19 cellular contexts compared by ENCODE assay signal in genomic region chr20:47338131-47338628, GRCh38. TPM values are rescaled to one million over a fixed set of nuclear protein-coding genes. Genes with fewer than 3 reads are reported as not detected.
A peak's percentile ranks its signal among the peaks of the same experiment; 100 is the strongest.
DNase-seq lines count a peak whose midpoint lies in the region; ATAC-seq and TF ChIP-seq lines count a peak whose summit lies in the region.
"Had no signal": no experiment of that assay in that cellular context is flagged by ENCODE, and none has a peak within 500 bp of the region (broad histone marks: within the 10 kb centered on the region; RNA-seq: fewer than 3 reads in every experiment).

No MANE protein-coding gene starts in this region.

- DNase-seq in glutamatergic neuron, result no peak
- DNase-seq in mesothelial cell of epicardium (ENCODE audit: low spot score in 2 of 2, unreplicated experiment in 2 of 2), result no peak
- no peak for DNase-seq in tibial nerve (ENCODE audit: low spot score in 2 of 2)
- DNase-seq in activated CD8-positive, alpha-beta T cell treated with anti-CD3 and anti-CD28 coated beads, Interleukin-2, amount 10 ng/mL, durations not matched to agents 7 days and 5 days, result no peak
- DNase-seq in NCI-H2107 treated with DMSO at 0.1 percent for 48 hours (lab: John Stamatoyannopoulos, UW; ENCODE audit: unreplicated experiment), result no peak
- DNase-seq in NCI-H526 (lab: John Stamatoyannopoulos, UW), result no peak
- DNase-seq: activated CD4-positive, alpha-beta memory T cell treated with anti-CD3 and anti-CD28 coated beads for 36 hours; C1 segment of cervical spinal cord; DND-41; foreskin melanocyte; immature natural killer cell; NCI-H2081 treated with DMSO at 0.1 percent for 48 hours; NCI-H526 treated with DMSO at 0.1 percent for 48 hours; stimulated activated CD4-positive, alpha-beta T cell treated with anti-CD3 and anti-CD28 coated beads, Interleukin-2, amount 100 ng/mL, for 48 hours had no signal

- 66 to 73% methylated on average over 9 to 11 of the region's 11 CpGs for WGBS in tibial nerve, 2 donors

- H3K9me3 ChIP-seq in tibial nerve, result no peaks in the 10 kb centered on the region

- H3K4me3 Mint-ChIP-seq in glutamatergic neuron (ENCODE audit: unreplicated experiment), result peak overlapping the region; percentile 46
- no peak overlapping the region for H3K4me3 Mint-ChIP-seq in mesothelial cell of epicardium
- no peak overlapping the region for H3K4me3 Mint-ChIP-seq in activated CD8-positive, alpha-beta T cell treated with anti-CD3 and anti-CD28 coated beads, Interleukin-2, amount 10 ng/mL, durations not matched to agents 7 days and 5 days
- H3K4me3 Mint-ChIP-seq: activated CD4-positive, alpha-beta memory T cell treated with anti-CD3 and anti-CD28 coated beads for 36 hours; activated T-helper 1 cell treated with anti-CD3 and anti-CD28 coated beads, Interleukin-12 subunit alpha, Interleukin-12 subunit beta, Interleukin-2, Interleukin-4 antibody, amounts not matched to agents 30 ng/mL and 10 ng/mL and 1 ng/mL, durations not matched to agents 14 hours and 24 hours and 36 hours; immature natural killer cell; memory B cell; neural progenitor cell had no signal

- H3K36me3 Mint-ChIP-seq in glutamatergic neuron (ENCODE audit: unreplicated experiment) (no peaks in the 10 kb centered on the region), mesothelial cell of epicardium (peaks cover 31% of the 10 kb centered on the region)
- peaks cover 43% of the 10 kb centered on the region for H3K36me3 Mint-ChIP-seq in activated CD8-positive, alpha-beta T cell treated with anti-CD3 and anti-CD28 coated beads, Interleukin-2, amount 10 ng/mL, durations not matched to agents 7 days and 5 days (ENCODE audit: low read depth)

- peak overlapping the region; percentile 72 for H3K27ac Mint-ChIP-seq in glutamatergic neuron (ENCODE audit: unreplicated experiment)
- peak overlapping the region; percentile 73 for H3K27ac Mint-ChIP-seq in mesothelial cell of epicardium
- H3K27ac Mint-ChIP-seq in activated CD8-positive, alpha-beta T cell treated with anti-CD3 and anti-CD28 coated beads, Interleukin-2, amount 10 ng/mL, durations not matched to agents 7 days and 5 days, result no peak overlapping the region
- H3K27ac Mint-ChIP-seq: activated CD4-positive, alpha-beta memory T cell treated with anti-CD3 and anti-CD28 coated beads for 36 hours; activated T-helper 1 cell treated with anti-CD3 and anti-CD28 coated beads, Interleukin-12 subunit alpha, Interleukin-12 subunit beta, Interleukin-2, Interleukin-4 antibody, amounts not matched to agents 30 ng/mL and 10 ng/mL and 1 ng/mL, durations not matched to agents 14 hours and 24 hours and 36 hours; memory B cell; neural progenitor cell had no signal

- H3K27me3 ChIP-seq in tibial nerve, result no peaks in the 10 kb centered on the region
- H3K27me3 ChIP-seq: neural progenitor cell had no signal

- no peak for TF ChIP-seq EP300 in tibial nerve (IDR thresholded peaks at IDR 0.05)

- H3K4me1 Mint-ChIP-seq in glutamatergic neuron (ENCODE audit: low read depth, unreplicated experiment), result peaks cover 32% of the 10 kb centered on the region
- H3K4me1 Mint-ChIP-seq in mesothelial cell of epicardium, result peaks cover 29% of the 10 kb centered on the region
- peaks cover 18% of the 10 kb centered on the region for H3K4me1 Mint-ChIP-seq in activated CD8-positive, alpha-beta T cell treated with anti-CD3 and anti-CD28 coated beads, Interleukin-2, amount 10 ng/mL, durations not matched to agents 7 days and 5 days (ENCODE audit: low read depth)

- peak overlapping the region; percentile 2; the same call in 1 of the 2 replicates for H3K27ac ChIP-seq in VCaP
- peak overlapping the region in 3 of 4 donors; percentile 29 to 94 (median 92) for H3K27ac ChIP-seq in tibial nerve

- CTCF ChIA-PET in activated CD8-positive, alpha-beta T cell treated with anti-CD3 and anti-CD28 coated beads, Interleukin-2, amount 10 ng/mL, durations not matched to agents 7 days and 5 days (lab: Charles Lee), result interaction anchor here (0.6 to 1.0 kb wide), 2 partner anchors 46 to 157 kb away, joined by 3 to 5 read pairs; no protein-coding TSS in a partner anchor

- TF ChIP-seq POLR2A in tibial nerve (IDR thresholded peaks at IDR 0.05), result no peak

- peaks cover 0 to 72% (median 35%) of the 10 kb centered on the region in 4 donors for H3K4me1 ChIP-seq in tibial nerve

- POLR2A ChIA-PET in activated CD8-positive, alpha-beta T cell treated with anti-CD3 and anti-CD28 coated beads, Interleukin-2, amount 10 ng/mL, durations not matched to agents 7 days and 5 days (lab: Charles Lee), result interaction anchor here (1.4 kb wide), 1 partner anchor 14 kb away, joined by 4 read pairs; no protein-coding TSS in a partner anchor

- no peaks in the 10 kb centered on the region for H3K27me3 Mint-ChIP-seq in glutamatergic neuron (ENCODE audit: unreplicated experiment)
- no peaks in the 10 kb centered on the region for H3K27me3 Mint-ChIP-seq in mesothelial cell of epicardium (ENCODE audit: low read depth)
- no peaks in the 10 kb centered on the region for H3K27me3 Mint-ChIP-seq in activated CD8-positive, alpha-beta T cell treated with anti-CD3 and anti-CD28 coated beads, Interleukin-2, amount 10 ng/mL, durations not matched to agents 7 days and 5 days (ENCODE audit: low read depth)
- H3K27me3 Mint-ChIP-seq: activated CD4-positive, alpha-beta memory T cell treated with anti-CD3 and anti-CD28 coated beads for 36 hours; memory B cell had no signal

- no peak overlapping the region for H3K4me3 ChIP-seq in tibial nerve
- H3K4me3 ChIP-seq: neural progenitor cell had no signal

- peaks cover 3% of the 10 kb centered on the region for H3K9me3 Mint-ChIP-seq in glutamatergic neuron (ENCODE audit: unreplicated experiment)
- H3K9me3 Mint-ChIP-seq in mesothelial cell of epicardium, result no peaks in the 10 kb centered on the region
- no peaks in the 10 kb centered on the region for H3K9me3 Mint-ChIP-seq in activated CD8-positive, alpha-beta T cell treated with anti-CD3 and anti-CD28 coated beads, Interleukin-2, amount 10 ng/mL, durations not matched to agents 7 days and 5 days (ENCODE audit: insufficient read depth)
- H3K9me3 Mint-ChIP-seq: activated CD4-positive, alpha-beta memory T cell treated with anti-CD3 and anti-CD28 coated beads for 36 hours; activated T-helper 1 cell treated with anti-CD3 and anti-CD28 coated beads, Interleukin-12 subunit alpha, Interleukin-12 subunit beta, Interleukin-2, Interleukin-4 antibody, amounts not matched to agents 30 ng/mL and 10 ng/mL and 1 ng/mL, durations not matched to agents 14 hours and 24 hours and 36 hours; immature natural killer cell; memory B cell had no signal

- ATAC-seq in activated CD8-positive, alpha-beta T cell treated with anti-CD3 and anti-CD28 coated beads, Interleukin-2, amount 10 ng/mL, durations not matched to agents 7 days and 5 days, result no peak
- ATAC-seq: sciatic nerve had no signal

- TF ChIP-seq CTCF in VCaP (conservative IDR thresholded peaks at IDR 0.05), result no peak
- no peak for TF ChIP-seq CTCF in glutamatergic neuron (IDR thresholded peaks at IDR 0.05; ENCODE audit: partially characterized antibody, unreplicated experiment)
- no peak for TF ChIP-seq CTCF in mesothelial cell of epicardium (IDR thresholded peaks at IDR 0.05; ENCODE audit: unreplicated experiment)
- TF ChIP-seq CTCF in tibial nerve (IDR thresholded peaks at IDR 0.05), result no peak

- H3K36me3 ChIP-seq in tibial nerve, result peaks cover 0 to 6% (median 0%) of the 10 kb centered on the region in 3 donors
- H3K36me3 ChIP-seq: neural progenitor cell had no signal

RNA-seq across cellular contexts. Expression of gene ZMYND8, which starts 18.3 kb away (rescaled TPM):
- total RNA-seq in glutamatergic neuron (ENCODE audit: unreplicated experiment), result 116 TPM
- total RNA-seq in mesothelial cell of epicardium, result 119 to 120 TPM (median 119 TPM) in 3 replicates
- 10 to 100 TPM; 45.3 to 69.9 (median 49.8) TPM for total RNA-seq in tibial nerve
- 10 to 100 TPM; 44.3 to 44.7 TPM for total RNA-seq in activated CD8-positive, alpha-beta T cell treated with anti-CD3 and anti-CD28 coated beads, Interleukin-2, amount 10 ng/mL, durations not matched to agents 7 days and 5 days
